ENCODE assay signal across 26 cellular contexts in genomic region chr12:113006641-113007040, GRCh38. TPM values are rescaled to one million over a fixed set of nuclear protein-coding genes. Genes with fewer than 3 reads are reported as not detected.
"Had no signal": no experiment of that assay in that cellular context is flagged by ENCODE, and none has a peak within 500 bp of the region (broad histone marks: within the 10 kb centered on the region; RNA-seq: fewer than 3 reads in every experiment).

No MANE protein-coding gene starts in this region.

- H3K27me3 ChIP-seq: ovary, stomach, suprapubic skin, tibial nerve had no signal

- DNase-seq: activated B cell treated with CpG ODN at 0.5 μM for 24 hours; activated CD4-positive, alpha-beta T cell treated with anti-CD3 and anti-CD28 coated beads for 36 hours; activated CD4-positive, alpha-beta T cell treated with anti-CD3 and anti-CD28 coated beads, Interleukin-2, amount 50 U/mL, for 4 hours; activated CD8-positive, alpha-beta memory T cell treated with anti-CD3 and anti-CD28 coated beads for 24 hours; activated CD8-positive, alpha-beta memory T cell treated with anti-CD3 and anti-CD28 coated beads, Interleukin-2, amount 50 U/mL, for 4 hours; activated naive CD4-positive, alpha-beta T cell treated with anti-CD3 and anti-CD28 coated beads for 36 hours; activated naive CD8-positive, alpha-beta T cell treated with anti-CD3 and anti-CD28 coated beads, Interleukin-2, amount 10 ng/mL, durations not matched to agents 7 days and 5 days; activated T-cell treated with anti-CD3 and anti-CD28 coated beads, Interleukin-2, amount 50 U/mL, for 4 hours; amniotic stem cell; cerebellar nuclear complex; lower lobe of right lung; natural killer cell; ovary; psoas muscle; right cardiac atrium; stimulated activated CD4-positive, alpha-beta T cell treated with anti-CD3 and anti-CD28 coated beads, Interleukin-15, amount 100 ng/mL, for 24 hours; stomach had no signal

- ATAC-seq: activated CD4-positive, alpha-beta T cell treated with anti-CD3 and anti-CD28 coated beads for 36 hours; activated T-cell treated with anti-CD3 and anti-CD28 coated beads, Interleukin-2, amount 50 U/mL, for 4 hours; left lobe of liver; lower lobe of right lung; natural killer cell; psoas muscle; right cardiac atrium; stimulated activated memory B cell treated with anti-CD40 and anti-IgM and Interleukin-4, amounts not matched to agents 10 μg/mL and 1 μg/mL and 100 μg/mL, for 72 hours had no signal

- H3K4me1 ChIP-seq: lower lobe of right lung, psoas muscle, stomach, suprapubic skin, tibial nerve had no signal

- H3K27ac ChIP-seq: coronary artery, lower lobe of right lung, ovary, psoas muscle, skin epidermis, stomach, suprapubic skin, tibial nerve had no signal

- H3K9me3 ChIP-seq: lower lobe of right lung, ovary, suprapubic skin had no signal

- H3K4me3 ChIP-seq: coronary artery, lower lobe of right lung, ovary, psoas muscle, skin epidermis, stomach, suprapubic skin, tibial nerve had no signal

- H3K36me3 ChIP-seq: ovary had no signal

RNA-seq across cellular contexts. Expression of gene OAS2, which starts 28.3 kb away (rescaled TPM):
- total RNA-seq: endodermal cell had no signal

RNA-seq across cellular contexts. Expression of gene DTX1, which starts 49.9 kb away (rescaled TPM):
- total RNA-seq: epithelial cell of proximal tubule, fibroblast of villous mesenchyme had no signal
